Comparison of ENCODE assay signal across 16 cellular contexts in genomic region chr6:128657181-128657580, GRCh38.
DNase-seq lines count a peak whose midpoint lies in the region; ATAC-seq and TF ChIP-seq lines count a peak whose summit lies in the region.
"Had no signal": no experiment of that assay in that cellular context is flagged by ENCODE, and none has a peak within 500 bp of the region (broad histone marks: within the 10 kb centered on the region; RNA-seq: fewer than 3 reads in every experiment).

No MANE protein-coding gene starts in this region.

- peak overlapping the region; percentile 56 for H3K27ac Mint-ChIP-seq in activated naive CD4-positive, alpha-beta T cell treated with anti-CD3 and anti-CD28 coated beads, Interleukin-2, amount 50 U/mL, for 24 hours
- peak overlapping the region; percentile 88 for H3K27ac Mint-ChIP-seq in activated naive CD8-positive, alpha-beta T cell treated with anti-CD3 and anti-CD28 coated beads, Interleukin-2, amount 50 U/mL, for 24 hours
- H3K27ac Mint-ChIP-seq in endodermal cell: no peak overlapping the region
- H3K27ac Mint-ChIP-seq: activated naive CD4-positive, alpha-beta T cell treated with anti-CD3 and anti-CD28 coated beads for 36 hours had no signal

- no peaks in the 10 kb centered on the region for H3K9me3 ChIP-seq in endodermal cell (ENCODE audit: control insufficient read depth, low read length)
- H3K9me3 ChIP-seq: mucosa of descending colon, ovary, spleen had no signal

- no peaks in the 10 kb centered on the region for H3K36me3 Mint-ChIP-seq in activated naive CD4-positive, alpha-beta T cell treated with anti-CD3 and anti-CD28 coated beads, Interleukin-2, amount 50 U/mL, for 24 hours
- peaks cover 3% of the 10 kb centered on the region for H3K36me3 Mint-ChIP-seq in activated naive CD8-positive, alpha-beta T cell treated with anti-CD3 and anti-CD28 coated beads, Interleukin-2, amount 50 U/mL, for 24 hours (ENCODE audit: low read depth)
- H3K36me3 Mint-ChIP-seq in endodermal cell (ENCODE audit: low read depth): no peaks in the 10 kb centered on the region

- H3K27me3 ChIP-seq in endodermal cell (ENCODE audit: control insufficient read depth, insufficient read depth, low read length, poor library complexity, severe bottlenecking): no peaks in the 10 kb centered on the region
- H3K27me3 ChIP-seq: ovary, spleen had no signal

- H3K4me1 Mint-ChIP-seq in activated naive CD4-positive, alpha-beta T cell treated with anti-CD3 and anti-CD28 coated beads, Interleukin-2, amount 50 U/mL, for 24 hours: peaks cover 39% of the 10 kb centered on the region
- H3K4me1 Mint-ChIP-seq in activated naive CD8-positive, alpha-beta T cell treated with anti-CD3 and anti-CD28 coated beads, Interleukin-2, amount 50 U/mL, for 24 hours: peaks cover 60% of the 10 kb centered on the region
- peaks cover 35% of the 10 kb centered on the region for H3K4me1 Mint-ChIP-seq in endodermal cell

- H3K4me3 Mint-ChIP-seq in activated naive CD4-positive, alpha-beta T cell treated with anti-CD3 and anti-CD28 coated beads, Interleukin-2, amount 50 U/mL, for 24 hours: peak overlapping the region; percentile 13
- H3K4me3 Mint-ChIP-seq in activated naive CD8-positive, alpha-beta T cell treated with anti-CD3 and anti-CD28 coated beads, Interleukin-2, amount 50 U/mL, for 24 hours: peak overlapping the region; percentile 30
- H3K4me3 Mint-ChIP-seq in endodermal cell: no peak overlapping the region
- H3K4me3 Mint-ChIP-seq: activated naive CD4-positive, alpha-beta T cell treated with anti-CD3 and anti-CD28 coated beads for 36 hours had no signal

- H3K4me3 ChIP-seq in endodermal cell (ENCODE audit: low read length): no peak overlapping the region
- H3K4me3 ChIP-seq: mucosa of descending colon, ovary, spleen had no signal

- no peak for TF ChIP-seq CTCF in endodermal cell (conservative IDR thresholded peaks at IDR 0.05)

- peaks cover 11% of the 10 kb centered on the region for H3K4me1 ChIP-seq in endodermal cell (ENCODE audit: control insufficient read depth, insufficient read depth, low read length)
- H3K4me1 ChIP-seq: spleen had no signal

- H3K9me3 Mint-ChIP-seq in activated naive CD4-positive, alpha-beta T cell treated with anti-CD3 and anti-CD28 coated beads, Interleukin-2, amount 50 U/mL, for 24 hours: peaks cover 4% of the 10 kb centered on the region
- H3K9me3 Mint-ChIP-seq in activated naive CD8-positive, alpha-beta T cell treated with anti-CD3 and anti-CD28 coated beads, Interleukin-2, amount 50 U/mL, for 24 hours: no peaks in the 10 kb centered on the region
- no peaks in the 10 kb centered on the region for H3K9me3 Mint-ChIP-seq in endodermal cell
- H3K9me3 Mint-ChIP-seq: activated naive CD4-positive, alpha-beta T cell treated with anti-CD3 and anti-CD28 coated beads for 36 hours had no signal

- H3K36me3 ChIP-seq in endodermal cell (ENCODE audit: control insufficient read depth, insufficient read depth, low read length): no peaks in the 10 kb centered on the region
- H3K36me3 ChIP-seq: ovary, spleen had no signal

- ATAC-seq in HG02885 (IDR thresholded peaks at IDR 0.05; ENCODE audit: poor library complexity, unreplicated experiment): peak; percentile 41
- no peak for ATAC-seq in activated naive CD8-positive, alpha-beta T cell treated with anti-CD3 and anti-CD28 coated beads, Interleukin-2, amount 50 U/mL, for 24 hours
- ATAC-seq: mucosa of descending colon had no signal

- H3K27me3 Mint-ChIP-seq in activated naive CD4-positive, alpha-beta T cell treated with anti-CD3 and anti-CD28 coated beads, Interleukin-2, amount 50 U/mL, for 24 hours: peaks cover 2% of the 10 kb centered on the region
- no peaks in the 10 kb centered on the region for H3K27me3 Mint-ChIP-seq in activated naive CD8-positive, alpha-beta T cell treated with anti-CD3 and anti-CD28 coated beads, Interleukin-2, amount 50 U/mL, for 24 hours
- no peaks in the 10 kb centered on the region for H3K27me3 Mint-ChIP-seq in endodermal cell (ENCODE audit: insufficient read depth)

- H3K9ac ChIP-seq in endodermal cell (ENCODE audit: extremely low read depth, low read length, poor library complexity, severe bottlenecking): no peak overlapping the region

- DNase-seq in activated naive CD4-positive, alpha-beta T cell (lab: John Stamatoyannopoulos, UW): no peak
- no peak for DNase-seq in activated naive CD8-positive, alpha-beta T cell treated with anti-CD3 and anti-CD28 coated beads, Interleukin-2, amount 50 U/mL, for 24 hours
- DNase-seq in T-helper 9 cell: no peak
- DNase-seq in DMS114 treated with DMSO at 0.1 percent for 48 hours (lab: John Stamatoyannopoulos, UW; ENCODE audit: unreplicated experiment): no peak
- no peak for DNase-seq in GM03348 (ENCODE audit: low spot score)
- DNase-seq in endodermal cell: no peak
- DNase-seq: activated CD4-positive, alpha-beta T cell treated with anti-CD3 and anti-CD28 coated beads, Interleukin-2, amount 50 U/mL, for 48 hours; activated naive CD4-positive, alpha-beta T cell treated with anti-CD3 and anti-CD28 coated beads for 36 hours; central memory CD4-positive, alpha-beta T cell; mucosa of descending colon; NCI-H1694; NCI-H774; ovary; spleen had no signal

- no peak overlapping the region for H3K27ac ChIP-seq in endodermal cell (ENCODE audit: low read depth, low read length)
- H3K27ac ChIP-seq: ovary, spleen had no signal
